In genomic region chr6:2846873-2847224, GRCh38 we compare ENCODE assay signal across 8 cellular contexts. TPM values are rescaled to one million over a fixed set of nuclear protein-coding genes. Genes with fewer than 3 reads are reported as not detected.
DNase-seq lines count a peak whose midpoint lies in the region; ATAC-seq and TF ChIP-seq lines count a peak whose summit lies in the region.

No MANE protein-coding gene starts in this region.

- peak overlapping the region; percentile 43 for H3K4me3 ChIP-seq in AG04450 (ENCODE audit: low read depth, low read length)
- no peak overlapping the region for H3K4me3 ChIP-seq in colonic mucosa
- no peak overlapping the region for H3K4me3 ChIP-seq in neutrophil (ENCODE audit: low read depth in 1 of 2, low read length in 1 of 2)

- TF ChIP-seq CTCF in AG04450 (IDR thresholded peaks at IDR 0.05; ENCODE audit: low read depth, low read length) (no peak), colonic mucosa (IDR thresholded peaks at IDR 0.05) (no peak), neutrophil (IDR thresholded peaks at IDR 0.05) (no peak)

- DNase-seq in AG04450 (ENCODE audit: low read depth, low spot score) (no peak), colonic mucosa (peak; percentile 16), DMS153 (lab: John Stamatoyannopoulos, UW) (no peak), NCI-H187 (lab: John Stamatoyannopoulos, UW) (no peak), NCI-H82 (lab: John Stamatoyannopoulos, UW) (no peak)

- CTCF ChIA-PET in AG04450 (lab: Charles Lee) = interaction anchor here (0.5 to 3.8 kb wide), 30 partner anchors 9 to 1250 kb away, joined by 3 to 99 read pairs (median 6); no protein-coding TSS in a partner anchor

- ATAC-seq in GM19463 (IDR thresholded peaks at IDR 0.05; ENCODE audit: unreplicated experiment) = no peak

- H3K36me3 ChIP-seq in colonic mucosa (no peaks in the 10 kb centered on the region), neutrophil (no peaks in the 10 kb centered on the region)

- H3K4me1 ChIP-seq in colonic mucosa (no peaks in the 10 kb centered on the region), neutrophil (ENCODE audit: control insufficient read depth in 1 of 2, insufficient read depth in 1 of 2, low read depth in 1 of 2, low read length in 1 of 2) (peaks cover 43 to 51% of the 10 kb centered on the region in 2 experiments)

- intact Hi-C loops in colonic mucosa (cut with DNase I) = loop anchor here (5.0 kb wide), 2 partner anchors 65 to 210 kb away; no protein-coding TSS in a partner anchor

- H3K36me3 Mint-ChIP-seq in IgD-negative memory B cell = no peaks in the 10 kb centered on the region

- H3K9me3 ChIP-seq in AG04450 (ENCODE audit: control insufficient read depth, insufficient read depth, low read length) (no peaks in the 10 kb centered on the region; the same call in 1 of the 2 replicates), colonic mucosa (no peaks in the 10 kb centered on the region), neutrophil (no peaks in the 10 kb centered on the region)

- peak overlapping the region in 3 of 4 donors; percentile 0 to 69 (median 11) for H3K4me3 Mint-ChIP-seq in IgD-negative memory B cell

- peak overlapping the region in 1 of 2 donors; percentile 51 for H3K9ac ChIP-seq in colonic mucosa (ENCODE audit: low read depth in 2 of 2, low read length in 2 of 2)

- peaks cover 2 to 6% (median 5%) of the 10 kb centered on the region in 3 donors for H3K9me3 Mint-ChIP-seq in IgD-negative memory B cell

- peak overlapping the region; percentile 15 to 86 (median 69) for H3K27ac Mint-ChIP-seq in IgD-negative memory B cell

- H3K27me3 ChIP-seq in AG04450 (ENCODE audit: control insufficient read depth, insufficient read depth, low read length) (no peaks in the 10 kb centered on the region), colonic mucosa (no peaks in the 10 kb centered on the region), neutrophil (no peaks in the 10 kb centered on the region)

- POLR2A ChIA-PET in AG04450 (lab: Yijun Ruan, JAX) = interaction anchor here (1.1 to 1.2 kb wide), 2 partner anchors 56 to 142 kb away, joined by 3 to 10 read pairs; no protein-coding TSS in a partner anchor

- peaks cover 39 to 45% (median 41%) of the 10 kb centered on the region in 3 donors for H3K4me1 Mint-ChIP-seq in IgD-negative memory B cell

- peak overlapping the region; percentile 84 for H3K27ac ChIP-seq in AG04450 (ENCODE audit: low read depth, low read length)
- peak overlapping the region; percentile 54 for H3K27ac ChIP-seq in colonic mucosa
- H3K27ac ChIP-seq in neutrophil = peak overlapping the region; percentile 65

- H3K27me3 Mint-ChIP-seq in IgD-negative memory B cell = no peaks in the 10 kb centered on the region

RNA-seq across cellular contexts. Expression of gene SERPINB1, which starts 5.2 kb away (rescaled TPM):
- polyA plus RNA-seq in AG04450 (2011; rRNA removed) (17.7 and 22.4 TPM in 2 replicates), IgD-negative memory B cell (85.6 TPM)
- 7.1 and 8.9 TPM in 2 replicates for polyA minus RNA-seq in AG04450 (2011; rRNA and poly(A)+ RNA removed)
- total RNA-seq in colonic mucosa = 100 to 1,000 TPM; 135 to 173 TPM

RNA-seq across cellular contexts. Expression of gene SERPINB9, which starts 56.3 kb away (rescaled TPM):
- polyA plus RNA-seq in AG04450 (2011; rRNA removed) = 4.3 and 5.0 TPM in 2 replicates
- polyA minus RNA-seq in AG04450 (2011; rRNA and poly(A)+ RNA removed) = 4.4 and 6.6 TPM in 2 replicates
- polyA plus RNA-seq in IgD-negative memory B cell = 20.1 TPM
- total RNA-seq in colonic mucosa = 1 to 10 TPM; 5.5 to 6.5 TPM
